In genomic region chr18:48493856-48494255, GRCh38 we compare ENCODE assay signal across 1 cellular context.
TF ChIP-seq lines count a peak whose summit lies in the region.

No MANE protein-coding gene starts in this region.

TF ChIP-seq in HepG2, 621 proteins besides CTCF, POLR2A, EP300 and RAD21 (continued from another document):
- no peak for TF ChIP-seq SATB2 (CRISPR knock-in tag; IDR thresholded peaks at IDR 0.05)
- no peak for TF ChIP-seq ZNF543 (CRISPR knock-in tag; IDR thresholded peaks at IDR 0.05)
- TF ChIP-seq EHMT2 (IDR thresholded peaks at IDR 0.05; ENCODE audit: borderline replicate concordance, low read depth, low read length) = no peak
- no peak for TF ChIP-seq ZNF749 (CRISPR knock-in tag; IDR thresholded peaks at IDR 0.05; ENCODE audit: borderline replicate concordance)
- TF ChIP-seq LBX2 (CRISPR knock-in tag; IDR thresholded peaks at IDR 0.05; ENCODE audit: borderline replicate concordance) = no peak
- no peak for TF ChIP-seq ZNF510 (CRISPR knock-in tag; IDR thresholded peaks at IDR 0.05; ENCODE audit: low read depth)
- TF ChIP-seq NFE2L2 (IDR thresholded peaks at IDR 0.05; ENCODE audit: low read length) = no peak
- TF ChIP-seq JDP2 (CRISPR knock-in tag; IDR thresholded peaks at IDR 0.05; ENCODE audit: borderline replicate concordance) = no peak
- TF ChIP-seq ZNF337 (CRISPR knock-in tag; IDR thresholded peaks at IDR 0.05; ENCODE audit: borderline replicate concordance, low read depth) = no peak
- TF ChIP-seq RELA (CRISPR knock-in tag; IDR thresholded peaks at IDR 0.05) = no peak
- TF ChIP-seq ZNF577 (CRISPR knock-in tag; IDR thresholded peaks at IDR 0.05; ENCODE audit: borderline replicate concordance, low read depth) = no peak
